8 cellular contexts compared by ENCODE assay signal in the genomic region with DNA sequence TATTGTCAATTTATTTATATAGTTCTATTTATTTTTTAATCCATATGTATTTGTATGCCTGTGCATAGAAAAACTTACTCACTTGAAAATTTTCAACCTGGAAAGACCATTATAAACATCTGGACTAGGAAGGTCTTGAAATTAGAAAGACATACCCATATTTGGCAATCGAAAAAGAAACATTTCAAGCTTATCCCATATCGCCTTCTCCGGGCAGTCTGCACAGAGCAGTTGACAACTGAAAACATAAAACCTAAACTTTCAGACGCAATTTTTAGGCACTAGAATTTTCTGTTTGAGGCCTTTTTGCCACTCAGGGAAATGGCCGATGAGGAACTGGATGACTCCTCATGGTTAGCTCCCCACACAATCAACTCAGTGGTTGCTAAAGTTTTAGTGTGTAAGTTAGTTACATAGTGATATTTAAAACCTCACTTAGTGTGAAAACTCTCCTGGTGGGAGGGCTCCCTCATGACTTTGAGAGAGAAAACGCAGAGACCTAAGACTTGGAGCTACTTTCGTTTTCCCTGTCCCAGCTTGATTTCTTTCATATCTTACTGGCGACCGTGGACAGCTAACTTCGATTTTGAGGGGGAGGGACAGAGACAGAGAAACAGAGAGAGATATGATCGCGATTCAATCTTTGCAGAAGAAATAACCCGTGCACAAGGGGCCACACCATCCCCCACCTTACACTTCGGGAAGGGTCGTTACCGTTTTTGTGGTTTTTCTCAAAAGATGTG. TPM values are rescaled to one million over a fixed set of nuclear protein-coding genes. Genes with fewer than 3 reads are reported as not detected.
DNase-seq lines count a peak whose midpoint lies in the region; ATAC-seq lines count a peak whose summit lies in the region.

No MANE protein-coding gene starts in this region.

- DNase-seq in activated naive CD8-positive, alpha-beta T cell treated with anti-CD3 and anti-CD28 coated beads, Interleukin-2, amount 50 U/mL, for 24 hours, result no peak
- DNase-seq in SHP77 (lab: John Stamatoyannopoulos, UW), result no peak
- no peak for DNase-seq in stimulated activated CD4-positive, alpha-beta T cell treated with anti-CD3 and anti-CD28 coated beads, Interleukin-4, amount 100 ng/mL, for 24 hours
- no peak for DNase-seq in NCI-H187 treated with DMSO at 0.1 percent for 48 hours (lab: John Stamatoyannopoulos, UW)
- no peak for DNase-seq in NCI-H748 treated with DMSO at 0.1 percent for 48 hours (lab: John Stamatoyannopoulos, UW)

- H3K9me3 ChIP-seq in BLaER1 treated with 17β-estradiol and CSF1 and Interleukin-3, amounts not matched to agents 10 nM and 100 nM (replicated peaks in 1 of 11), result peaks cover 22 to 52% (median 36%) of the 10 kb centered on the region in 11 experiments
- H3K9me3 ChIP-seq in HUES64 (ENCODE audit: insufficient read depth, low read depth, low read length) (no peaks in the 10 kb centered on the region), muscle layer of duodenum (ENCODE audit: control insufficient read depth in 1 of 2, low read length in 2 of 2) (peaks cover 0 to 8% of the 10 kb centered on the region in 2 donors)

- H3K4me3 ChIP-seq in BLaER1 treated with 17β-estradiol and CSF1 and Interleukin-3, amounts not matched to agents 10 nM and 100 nM, result peak overlapping the region; percentile 50 to 69 (median 58)
- peak overlapping the region; percentile 47 for H3K4me3 ChIP-seq in HUES64 (ENCODE audit: low read length)
- H3K4me3 ChIP-seq in muscle layer of duodenum (ENCODE audit: low read depth in 1 of 2, low read length in 2 of 2), result peak overlapping the region; percentile 45 to 54

- H3K9ac ChIP-seq in BLaER1 treated with 17β-estradiol and CSF1 and Interleukin-3, amounts not matched to agents 10 nM and 100 nM, result peak overlapping the region in 1 of 11 experiments; percentile 70; a peak in 1 of 22 replicates
- H3K9ac ChIP-seq in HUES64 (ENCODE audit: low read depth, low read length), result no peak overlapping the region

- peaks cover 0 to 92% (median 61%) of the 10 kb centered on the region in 11 experiments; a peak in 17 of 22 replicates for H4K20me1 ChIP-seq in BLaER1 treated with 17β-estradiol and CSF1 and Interleukin-3, amounts not matched to agents 10 nM and 100 nM

- no peaks in the 10 kb centered on the region for H3K36me3 Mint-ChIP-seq in activated naive CD8-positive, alpha-beta T cell treated with anti-CD3 and anti-CD28 coated beads, Interleukin-2, amount 50 U/mL, for 24 hours (ENCODE audit: low read depth)

- no peak overlapping the region for H3K27ac Mint-ChIP-seq in activated naive CD8-positive, alpha-beta T cell treated with anti-CD3 and anti-CD28 coated beads, Interleukin-2, amount 50 U/mL, for 24 hours

- peaks cover 28% of the 10 kb centered on the region for H3K4me1 Mint-ChIP-seq in activated naive CD8-positive, alpha-beta T cell treated with anti-CD3 and anti-CD28 coated beads, Interleukin-2, amount 50 U/mL, for 24 hours

- peak overlapping the region; percentile 70 for H3K4me3 Mint-ChIP-seq in activated naive CD8-positive, alpha-beta T cell treated with anti-CD3 and anti-CD28 coated beads, Interleukin-2, amount 50 U/mL, for 24 hours

- H3K4me2 ChIP-seq in BLaER1 treated with 17β-estradiol and CSF1 and Interleukin-3, amounts not matched to agents 10 nM and 100 nM, result peak overlapping the region; percentile 77 to 99 (median 94)

- H3K27ac ChIP-seq in BLaER1 treated with 17β-estradiol and CSF1 and Interleukin-3, amounts not matched to agents 10 nM and 100 nM, result no peak overlapping the region
- peak overlapping the region; percentile 29; the same call in 1 of the 2 replicates for H3K27ac ChIP-seq in HUES64 (ENCODE audit: low read depth, low read length)
- no peak overlapping the region for H3K27ac ChIP-seq in muscle layer of duodenum (ENCODE audit: low read length)

- no peaks in the 10 kb centered on the region for H3K9me3 Mint-ChIP-seq in activated naive CD8-positive, alpha-beta T cell treated with anti-CD3 and anti-CD28 coated beads, Interleukin-2, amount 50 U/mL, for 24 hours

- ATAC-seq in activated naive CD8-positive, alpha-beta T cell treated with anti-CD3 and anti-CD28 coated beads, Interleukin-2, amount 50 U/mL, for 24 hours, result no peak

- H3K36me3 ChIP-seq in BLaER1 treated with 17β-estradiol and CSF1 and Interleukin-3, amounts not matched to agents 10 nM and 100 nM, result no peaks in the 10 kb centered on the region
- H3K36me3 ChIP-seq in HUES64 (ENCODE audit: insufficient read depth, low read length) (no peaks in the 10 kb centered on the region), muscle layer of duodenum (ENCODE audit: control insufficient read depth in 1 of 2, insufficient read depth in 2 of 2, low read length in 2 of 2) (no peaks in the 10 kb centered on the region)

- H3K4me1 ChIP-seq in BLaER1 treated with 17β-estradiol and CSF1 and Interleukin-3, amounts not matched to agents 10 nM and 100 nM, result peaks cover 6 to 19% (median 11%) of the 10 kb centered on the region in 10 experiments; a peak in 15 of 20 replicates
- H3K4me1 ChIP-seq in HUES64 (ENCODE audit: insufficient read depth, low read length) (peaks cover 19% of the 10 kb centered on the region), muscle layer of duodenum (ENCODE audit: control insufficient read depth in 1 of 2, insufficient read depth in 2 of 2, low read length in 2 of 2) (peaks cover 11 to 49% of the 10 kb centered on the region in 2 donors)

- WGBS in HUES64, result 2% methylated on average over 16 of the region's 16 CpGs

- H3K27me3 Mint-ChIP-seq in activated naive CD8-positive, alpha-beta T cell treated with anti-CD3 and anti-CD28 coated beads, Interleukin-2, amount 50 U/mL, for 24 hours, result peaks cover 86% of the 10 kb centered on the region

- H3K27me3 ChIP-seq in BLaER1 treated with 17β-estradiol and CSF1 and Interleukin-3, amounts not matched to agents 10 nM and 100 nM, result peaks cover 100% of the 10 kb centered on the region in 11 experiments
- peaks cover 100% of the 10 kb centered on the region for H3K27me3 ChIP-seq in HUES64 (ENCODE audit: insufficient read depth, low read length)
- peaks cover 93% of the 10 kb centered on the region for H3K27me3 ChIP-seq in muscle layer of duodenum (ENCODE audit: low read depth, low read length)

RNA-seq across cellular contexts. Expression of gene HOXD12, which starts 3.2 kb away (rescaled TPM):
- polyA plus RNA-seq in HUES64 (2013, experiment 1 of 2), result not detected
- not detected for polyA plus RNA-seq in HUES64 (2013, experiment 2 of 2)

RNA-seq across cellular contexts. Expression of gene HOXD13, which starts 3.9 kb away (rescaled TPM):
- polyA plus RNA-seq in HUES64 (2013, experiment 1 of 2), result 0.15 TPM
- polyA plus RNA-seq in HUES64 (2013, experiment 2 of 2), result 0.13 TPM

RNA-seq across cellular contexts. Expression of gene HOXD11, which starts 10.7 kb away (rescaled TPM):
- polyA plus RNA-seq in HUES64 (2013, experiment 1 of 2), result not detected
- polyA plus RNA-seq in HUES64 (2013, experiment 2 of 2), result 0.38 TPM

RNA-seq across cellular contexts. Expression of gene EVX2, which starts 12.7 kb away (rescaled TPM):
- not detected for polyA plus RNA-seq in HUES64 (2013, experiment 1 of 2)
- polyA plus RNA-seq in HUES64 (2013, experiment 2 of 2), result not detected

RNA-seq across cellular contexts. Expression of gene HOXD10, which starts 20.2 kb away (rescaled TPM):
- polyA plus RNA-seq in HUES64 (2013, experiment 1 of 2), result 0.15 TPM
- polyA plus RNA-seq in HUES64 (2013, experiment 2 of 2), result 0.19 TPM
